In genomic region chr2:70141754-70142589, GRCh38 we compare ENCODE assay signal across 8 cellular contexts. TPM values are rescaled to one million over a fixed set of nuclear protein-coding genes. Genes with fewer than 3 reads are reported as not detected.
DNase-seq lines count a peak whose midpoint lies in the region; ATAC-seq, FAIRE-seq and TF ChIP-seq lines count a peak whose summit lies in the region.

No MANE protein-coding gene starts in this region.

- no peaks in the 10 kb centered on the region for H3K27me3 ChIP-seq in BE2C
- H3K27me3 ChIP-seq in GM12878 (replicated peaks in 1 of 2; ENCODE audit: control insufficient read depth in 2 of 2, insufficient read depth in 2 of 2, low read length in 1 of 2): no peaks in the 10 kb centered on the region
- H3K27me3 ChIP-seq in iPS-20b (ENCODE audit: insufficient read depth, low read length): no peaks in the 10 kb centered on the region
- H3K27me3 ChIP-seq in spleen (replicated peaks in 1 of 7): no peaks in the 10 kb centered on the region

- H3K9me3 ChIP-seq in BE2C: no peaks in the 10 kb centered on the region
- H3K9me3 ChIP-seq in GM12878 (replicated peaks; ENCODE audit: control insufficient read depth, insufficient read depth, low read length): no peaks in the 10 kb centered on the region
- H3K9me3 ChIP-seq in iPS-20b (ENCODE audit: insufficient read depth, low read depth, low read length): no peaks in the 10 kb centered on the region
- H3K9me3 ChIP-seq in spleen: no peaks in the 10 kb centered on the region

- DNase-seq in BE2C (no peak), OCI-M1 (lab: John Stamatoyannopoulos, UW) (peak; percentile 78), GM12878 (ENCODE audit: low read depth, low spot score) (no peak), spleen (no peak), NCI-H2029 (lab: John Stamatoyannopoulos, UW) (no peak)

- H3K4me3 ChIP-seq in BE2C (ENCODE audit: low read depth, low read length) (peak overlapping the region; percentile 57), GM12878 (peak overlapping the region; percentile 70; the same call in 1 of the 2 replicates), iPS-20b (ENCODE audit: low read length) (peak overlapping the region; percentile 74), spleen (peak overlapping the region; percentile 35 to 74 (median 46))

- ATAC-seq in GM18868 (IDR thresholded peaks at IDR 0.05; ENCODE audit: unreplicated experiment) (peak; percentile 25), HG03064 (IDR thresholded peaks at IDR 0.05; ENCODE audit: low read depth, unreplicated experiment) (peak; percentile 36), GM12878 (peak; percentile 71)

- TF ChIP-seq EP300 in GM12878 (IDR thresholded peaks at IDR 0.05; ENCODE audit: borderline replicate concordance in 1 of 2, control insufficient read depth in 1 of 2, low read depth in 2 of 2, low read length in 2 of 2): 0 out of 4 replicates have a peak, but pooled peaks of 1 of the 2 experiments have one; percentile 5

- no peak for TF ChIP-seq CTCF in BE2C (IDR thresholded peaks at IDR 0.05; ENCODE audit: low read depth, low read length)
- no peak for TF ChIP-seq CTCF in GM12878 (IDR thresholded peaks at IDR 0.05 in 2 of 3, conservative IDR thresholded peaks at IDR 0.05 in 1 of 3; ENCODE audit: control insufficient read depth in 2 of 3, extremely low read depth in 1 of 3, insufficient read depth in 1 of 3, low read depth in 3 of 3, low read length in 3 of 3)
- TF ChIP-seq CTCF in spleen (IDR thresholded peaks at IDR 0.05 in 8 of 11, conservative IDR thresholded peaks at IDR 0.05 in 3 of 11): no peak

- peaks cover 8% of the 10 kb centered on the region for H3K4me1 ChIP-seq in BE2C
- H3K4me1 ChIP-seq in GM12878 (ENCODE audit: control insufficient read depth, insufficient read depth, low read length): peaks cover 37% of the 10 kb centered on the region
- peaks cover 21% of the 10 kb centered on the region for H3K4me1 ChIP-seq in iPS-20b (ENCODE audit: insufficient read depth, low read length)
- H3K4me1 ChIP-seq in spleen: peaks cover 20 to 55% (median 43%) of the 10 kb centered on the region in 6 donors

- CTCF ChIA-PET in GM12878 (lab: Yijun Ruan, JAX): interaction anchor here (0.6 to 7.3 kb wide), 20 partner anchors 9 to 417 kb away, joined by 3 to 111 read pairs (median 4); partner anchors contain the start of genes MXD1 and PCBP1

- intact Hi-C loops in GM12878 (cut with micrococcal nuclease; ENCODE audit: unreplicated experiment) (loop anchor here (1.0 to 5.0 kb wide), 10 partner anchors 9 to 228 kb away; partner anchors contain the start of genes FAM136A, PCBP1 and TIA1), spleen (cut with DNase I; ENCODE audit: low total_unique reads) (loop anchor here (2.0 to 5.0 kb wide), 3 partner anchors 55 to 225 kb away; partner anchors contain the start of gene PCBP1)

- H3K4me2 ChIP-seq in GM12878 (ENCODE audit: control insufficient read depth, insufficient read depth): peak overlapping the region; percentile 82

- H4K20me1 ChIP-seq in GM12878 (ENCODE audit: control insufficient read depth, insufficient read depth): no peaks in the 10 kb centered on the region

- peak overlapping the region; percentile 25 for H2AFZ ChIP-seq in GM12878 (ENCODE audit: control insufficient read depth, low read depth, low read length)

- peak overlapping the region; percentile 76 for H3K9ac ChIP-seq in GM12878 (ENCODE audit: control insufficient read depth, insufficient read depth, low read length)
- peak overlapping the region; percentile 88 for H3K9ac ChIP-seq in iPS-20b (ENCODE audit: low read depth, low read length)

- FAIRE-seq in GM12878 (lab: Jason Lieb, UNC): no peak

- SMC1A ChIA-PET in GM12878 (lab: Charles Lee; ENCODE audit: uncharacterized antibody, unreplicated experiment): interaction anchor here (1.0 to 13.4 kb wide), 18 partner anchors 9 to 417 kb away, joined by 3 to 311 read pairs (median 6); partner anchors contain the start of genes MXD1 and SNRPG

- H3K79me2 ChIP-seq in GM12878 (ENCODE audit: control insufficient read depth, insufficient read depth, low read length): peaks cover 18% of the 10 kb centered on the region

- H3K36me3 ChIP-seq in BE2C: no peaks in the 10 kb centered on the region
- no peaks in the 10 kb centered on the region for H3K36me3 ChIP-seq in GM12878 (ENCODE audit: control insufficient read depth in 2 of 2, insufficient read depth in 2 of 2, low read length in 1 of 2)
- H3K36me3 ChIP-seq in iPS-20b (ENCODE audit: insufficient read depth, low read depth, low read length): no peaks in the 10 kb centered on the region
- H3K36me3 ChIP-seq in spleen: no peaks in the 10 kb centered on the region

- WGBS in GM12878 (ENCODE audit: insufficient coverage, insufficient replicate concordance, low lambda C conversion rate, missing lambda C conversion rate): under 1% methylated on average over 35 of the region's 76 CpGs
- WGBS in spleen, 5 donors: 0 to 2% (median 1%) methylated on average over 24 to 76 of the region's 76 CpGs

- RAD21 ChIA-PET in GM12878 (lab: Charles Lee; ENCODE audit: unreplicated experiment): interaction anchor here (0.6 to 9.2 kb wide), 22 partner anchors 9 to 417 kb away, joined by 3 to 132 read pairs (median 12); partner anchors contain the start of genes C2orf42, MXD1, PCBP1 and SNRNP27

- POLR2A ChIA-PET in GM12878 (lab: Charles Lee): interaction anchor here (1.0 to 13.8 kb wide), 18 partner anchors 9 to 417 kb away, joined by 3 to 263 read pairs (median 7); partner anchors contain the start of genes MXD1 and SNRPG

- TF ChIP-seq RAD21 in GM12878 (IDR thresholded peaks at IDR 0.05; ENCODE audit: insufficient read depth, low read depth, low read length): no peak

- TF ChIP-seq POLR2A in GM12878 (IDR thresholded peaks at IDR 0.05; ENCODE audit: low read depth, low read length) (peak; percentile 83), spleen (IDR thresholded peaks at IDR 0.05) (peak; percentile 78 to 94 (median 92))

- H3K27ac ChIP-seq in GM12878 (ENCODE audit: control insufficient read depth, insufficient read depth): peak overlapping the region; percentile 97
- peak overlapping the region; percentile 91 for H3K27ac ChIP-seq in iPS-20b (ENCODE audit: low read length)
- H3K27ac ChIP-seq in spleen: peak overlapping the region; percentile 99 to 100 (median 100)

- in situ Hi-C loops in GM12878 (cut with MboI): no loop called here

- TSS peak; percentile 95 for BruUV-seq in GM12878 (replicated peaks; lab: Mats Ljungman, UMichigan)

TF ChIP-seq in GM12878, 131 proteins besides CTCF, POLR2A, EP300 and RAD21 (continues in another document):
- TF ChIP-seq HDAC2 (IDR thresholded peaks at IDR 0.05) (no peak), NR2C1 (IDR thresholded peaks at IDR 0.05) (no peak; the same call in 1 of the 2 replicates), CREM (IDR thresholded peaks at IDR 0.05; ENCODE audit: low read depth) (no peak), CBX3 (IDR thresholded peaks at IDR 0.05; ENCODE audit: borderline replicate concordance, low read depth) (no peak)

RNA-seq across cellular contexts. Expression of gene C2orf42, which starts 48.8 kb away (rescaled TPM):
- 11.4 TPM for polyA plus RNA-seq in BE2C (2012; ENCODE audit: insufficient read depth, insufficient read length, low read depth)
- 31.6 and 43.1 TPM in 2 replicates for total RNA-seq in GM12878 (2013; cell fraction: nucleolus; rRNA removed)
- total RNA-seq in GM12878 (2014; rRNA removed): 14.2 and 16.9 TPM in 2 replicates
- total RNA-seq in GM12878 (2014; rRNA removed; fragmentation: Illumina TruSeq; extraction: Trizol): 11.4 and 12.0 TPM in 2 replicates
- 13.0 and 16.6 TPM in 2 replicates for total RNA-seq in GM12878 (2021)
- 4.0 TPM for polyA plus RNA-seq in GM12878 (2011; ENCODE audit: low read depth)
- 10.0 and 11.1 TPM in 2 replicates for polyA plus RNA-seq in GM12878 (2011; rRNA removed)
- polyA plus RNA-seq in GM12878 (2011; cell fraction: cytosol; rRNA removed): 8.8 and 10.2 TPM in 2 replicates
- polyA plus RNA-seq in GM12878 (2011; cell fraction: nucleus; rRNA removed): 17.4 and 18.8 TPM in 2 replicates
- polyA plus RNA-seq in GM12878 (2012): 6.2 and 9.2 TPM in 2 replicates
- polyA plus RNA-seq in GM12878 (2014; fragmentation: Illumina TruSeq; extraction: Trizol): 11.6 and 13.4 TPM in 2 replicates
- 1 to 10 TPM; 5.5 to 7.3 TPM for polyA plus RNA-seq in GM12878 (2014; fragmentation: Nextera tagmentation; extraction: Ambion mirVana)
- polyA plus RNA-seq in GM12878 (2014; rRNA removed): 10.3 and 13.2 TPM in 2 replicates
- polyA plus RNA-seq in GM12878 (2016; fragmentation: Nextera tagmentation; extraction: Ambion mirVana): 10 to 100 TPM; 17.3 to 19.8 TPM
- 53.6 and 54.5 TPM in 2 replicates for polyA minus RNA-seq in GM12878 (2011; rRNA and poly(A)+ RNA removed)
- polyA minus RNA-seq in GM12878 (2011; cell fraction: cytosol; rRNA and poly(A)+ RNA removed): 12.6 and 16.2 TPM in 2 replicates
- polyA minus RNA-seq in GM12878 (2011; cell fraction: nucleus; rRNA and poly(A)+ RNA removed): 22.2 and 31.8 TPM in 2 replicates
- 10 to 100 TPM; 11.2 to 24.3 (median 20.3) TPM for total RNA-seq in spleen
- 10 to 100 TPM in 1 of 3 donors, 1 to 10 TPM in 2; 6.0 to 13.6 (median 9.7) TPM for polyA plus RNA-seq in spleen

RNA-seq across cellular contexts. Expression of gene PCBP1, which starts 54.7 kb away (rescaled TPM):
- polyA plus RNA-seq in BE2C (2012; ENCODE audit: insufficient read depth, insufficient read length, low read depth): 374 TPM
- total RNA-seq in GM12878 (2013; cell fraction: nucleolus; rRNA removed): 26.7 and 27.7 TPM in 2 replicates
- total RNA-seq in GM12878 (2014; rRNA removed) (64.0 and 84.2 TPM in 2 replicates), GM12878 (2014; rRNA removed; fragmentation: Illumina TruSeq; extraction: Trizol) (45.5 and 47.3 TPM in 2 replicates), GM12878 (2021) (494 and 497 TPM in 2 replicates), spleen (100 to 1,000 TPM; 256 to 351 (median 301) TPM)
- 211 TPM for polyA plus RNA-seq in GM12878 (2011; ENCODE audit: low read depth)
- polyA plus RNA-seq in GM12878 (2011; rRNA removed) (83.5 and 121 TPM in 2 replicates), GM12878 (2014; fragmentation: Illumina TruSeq; extraction: Trizol) (304 and 338 TPM in 2 replicates), GM12878 (2014; fragmentation: Nextera tagmentation; extraction: Ambion mirVana) (10 to 100 TPM; 24.4 to 28.9 TPM), GM12878 (2014; rRNA removed) (221 and 272 TPM in 2 replicates), GM12878 (2016; fragmentation: Nextera tagmentation; extraction: Ambion mirVana) (100 to 1,000 TPM; 138 to 259 TPM), spleen (100 to 1,000 TPM; 254 to 294 (median 278) TPM)
- 149 and 196 TPM in 2 replicates for polyA plus RNA-seq in GM12878 (2011; cell fraction: cytosol; rRNA removed)
- polyA plus RNA-seq in GM12878 (2011; cell fraction: nucleus; rRNA removed): 123 and 173 TPM in 2 replicates
- 433 and 458 TPM in 2 replicates for polyA plus RNA-seq in GM12878 (2012)
- 85.5 and 116 TPM in 2 replicates for polyA minus RNA-seq in GM12878 (2011; rRNA and poly(A)+ RNA removed)
- 83.9 and 87.5 TPM in 2 replicates for polyA minus RNA-seq in GM12878 (2011; cell fraction: cytosol; rRNA and poly(A)+ RNA removed)
- polyA minus RNA-seq in GM12878 (2011; cell fraction: nucleus; rRNA and poly(A)+ RNA removed): 37.4 and 58.0 TPM in 2 replicates
